Comparison of ENCODE assay signal across 8 cellular contexts in the genomic region with DNA sequence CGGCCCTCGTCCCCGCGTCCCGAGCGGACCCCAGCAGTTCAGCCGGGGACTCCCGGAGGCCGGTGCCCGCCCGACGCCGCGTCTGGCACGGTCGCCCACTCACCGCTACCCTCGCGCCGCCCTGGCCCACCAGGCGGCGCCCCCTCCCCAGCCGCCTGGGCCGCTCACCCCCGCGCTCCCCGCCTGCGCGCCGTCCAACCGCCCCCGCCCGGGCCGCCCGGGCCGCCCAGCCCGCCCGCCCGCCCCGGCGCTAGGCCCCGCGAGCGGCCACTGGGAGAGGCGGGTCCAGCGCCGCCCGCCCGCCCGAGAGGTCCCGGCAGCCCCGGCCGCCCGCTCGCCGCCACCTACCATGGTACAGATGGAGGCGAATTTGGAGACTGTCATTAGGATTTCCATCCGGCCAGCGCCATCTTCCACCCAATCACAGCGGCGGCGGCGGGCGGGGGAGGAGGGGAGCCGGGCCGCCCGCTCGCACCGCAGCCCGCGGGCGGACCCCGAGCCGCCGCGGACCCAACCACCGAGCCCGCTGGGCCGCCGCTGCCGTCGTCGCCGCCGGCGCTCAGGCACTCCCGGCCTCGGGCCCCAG. TPM values are rescaled to one million over a fixed set of nuclear protein-coding genes. Genes with fewer than 3 reads are reported as not detected.
DNase-seq lines count a peak whose midpoint lies in the region; ATAC-seq and TF ChIP-seq lines count a peak whose summit lies in the region.

A gene with protein sequence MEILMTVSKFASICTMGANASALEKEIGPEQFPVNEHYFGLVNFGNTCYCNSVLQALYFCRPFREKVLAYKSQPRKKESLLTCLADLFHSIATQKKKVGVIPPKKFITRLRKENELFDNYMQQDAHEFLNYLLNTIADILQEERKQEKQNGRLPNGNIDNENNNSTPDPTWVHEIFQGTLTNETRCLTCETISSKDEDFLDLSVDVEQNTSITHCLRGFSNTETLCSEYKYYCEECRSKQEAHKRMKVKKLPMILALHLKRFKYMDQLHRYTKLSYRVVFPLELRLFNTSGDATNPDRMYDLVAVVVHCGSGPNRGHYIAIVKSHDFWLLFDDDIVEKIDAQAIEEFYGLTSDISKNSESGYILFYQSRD (minus strand): TSS at position 568 of the 586 bp plus-strand sequence. CDS start 172 bp downstream, at position 396.

- TF ChIP-seq CTCF in Caco-2 (IDR thresholded peaks at IDR 0.05; ENCODE audit: insufficient read depth in 1 of 2, low read depth in 1 of 2, low read length in 1 of 2, severe bottlenecking in 1 of 2, unreplicated experiment in 1 of 2) (peak; percentile 29 to 43), endodermal cell (conservative IDR thresholded peaks at IDR 0.05) (peak; percentile 51)

- H3K27me3 Mint-ChIP-seq in Caco-2 (ENCODE audit: insufficient read depth, unreplicated experiment): no peaks in the 10 kb centered on the region
- H3K27me3 Mint-ChIP-seq in endodermal cell (ENCODE audit: insufficient read depth): peaks cover 35% of the 10 kb centered on the region

- CTCF ChIA-PET in Caco-2 (lab: Charles Lee): interaction anchor here (1.1 kb wide), 1 partner anchor 186 kb away, joined by 4 read pairs; no protein-coding TSS in a partner anchor

- no TSS peak for BruUV-seq in Caco-2 (replicated peaks; lab: Mats Ljungman, UMichigan)

- peak within 1 kb of the TSS; percentile 95 for H3K4me3 Mint-ChIP-seq in Caco-2 (ENCODE audit: unreplicated experiment)
- H3K4me3 Mint-ChIP-seq in endodermal cell: peak within 1 kb of the TSS; percentile 73

- in situ Hi-C loops in KBM-7 (cut with MboI; ENCODE audit: low pct_unique_long_range_greater_than_20kb, low sequenced_read_pairs): no loop called here

- DNase-seq in Caco-2: peak; percentile 40 to 72
- DNase-seq in HK-2 (ENCODE audit: unreplicated experiment): peak; percentile 28
- peak; percentile 48 to 60 for DNase-seq in activated CD4-positive, alpha-beta T cell treated with anti-CD3 and anti-CD28 coated beads for 4 hours
- DNase-seq in endodermal cell: peak; percentile 85
- no peak for DNase-seq in KBM-7

- H3K27ac ChIP-seq in endodermal cell (ENCODE audit: low read depth, low read length): peak within 1 kb of the TSS; percentile 45
- peak within 1 kb of the TSS; percentile 98 for H3K27ac ChIP-seq in muscle layer of colon (ENCODE audit: low read depth, low read length)
- peak within 1 kb of the TSS; percentile 58 for H3K27ac ChIP-seq in temporal lobe (ENCODE audit: low read depth, low read length)

- H3K4me1 ChIP-seq in Caco-2 (peaks cover 19% of the 10 kb centered on the region), endodermal cell (ENCODE audit: control insufficient read depth, insufficient read depth, low read length) (peaks cover 5% of the 10 kb centered on the region), muscle layer of colon (ENCODE audit: insufficient read depth, low read length) (peaks cover 39% of the 10 kb centered on the region)

- intact Hi-C loops in Caco-2 (cut with micrococcal nuclease; ENCODE audit: unreplicated experiment): loop anchor here (2.0 to 5.0 kb wide), 4 partner anchors 81 to 224 kb away; partner anchors contain the start of genes RASL11A and RPL21

- ATAC-seq in GM19452 (IDR thresholded peaks at IDR 0.05; ENCODE audit: unreplicated experiment): peak; percentile 8

- H3K4me3 ChIP-seq in Caco-2 (ENCODE audit: low read depth, low read length) (peak within 1 kb of the TSS; percentile 85), endodermal cell (ENCODE audit: low read length) (peak within 1 kb of the TSS; percentile 94), muscle layer of colon (ENCODE audit: low read depth in 1 of 2, low read length in 2 of 2) (peak within 1 kb of the TSS; percentile 74 to 80)

- H3K27ac Mint-ChIP-seq in Caco-2 (ENCODE audit: unreplicated experiment) (peak within 1 kb of the TSS; percentile 94), endodermal cell (peak within 1 kb of the TSS; percentile 84)

- H3K9me3 ChIP-seq in Caco-2 (no peaks in the 10 kb centered on the region), endodermal cell (ENCODE audit: control insufficient read depth, low read length) (no peaks in the 10 kb centered on the region), muscle layer of colon (ENCODE audit: low read length) (no peaks in the 10 kb centered on the region)

- H3K36me3 Mint-ChIP-seq in Caco-2 (ENCODE audit: insufficient read depth, unreplicated experiment) (no peaks in the 10 kb centered on the region), endodermal cell (ENCODE audit: low read depth) (no peaks in the 10 kb centered on the region)

- POLR2A ChIA-PET in Caco-2 (lab: Charles Lee): no interaction called here

- H3K4me1 Mint-ChIP-seq in Caco-2 (ENCODE audit: low read depth, unreplicated experiment): peaks cover 27% of the 10 kb centered on the region
- peaks cover 30% of the 10 kb centered on the region for H3K4me1 Mint-ChIP-seq in endodermal cell

- no peaks in the 10 kb centered on the region for H3K27me3 ChIP-seq in Caco-2 (replicated peaks; ENCODE audit: control insufficient read depth, insufficient read depth, low read length)
- H3K27me3 ChIP-seq in endodermal cell (ENCODE audit: control insufficient read depth, insufficient read depth, low read length, poor library complexity, severe bottlenecking): peaks cover 38% of the 10 kb centered on the region
- H3K27me3 ChIP-seq in muscle layer of colon (ENCODE audit: control insufficient read depth in 1 of 2, insufficient read depth in 2 of 2, low read length in 2 of 2): no peaks in the 10 kb centered on the region

- H3K9ac ChIP-seq in endodermal cell (ENCODE audit: extremely low read depth, low read length, poor library complexity, severe bottlenecking) (peak within 1 kb of the TSS; percentile 66), muscle layer of colon (ENCODE audit: low read length) (peak within 1 kb of the TSS; percentile 85)

- no peaks in the 10 kb centered on the region for H3K9me3 Mint-ChIP-seq in Caco-2 (ENCODE audit: unreplicated experiment)
- no peaks in the 10 kb centered on the region for H3K9me3 Mint-ChIP-seq in endodermal cell

- WGBS in endodermal cell (ENCODE audit: insufficient coverage in 1 of 2, insufficient read length in 1 of 2), 2 experiments: 0% methylated on average over 16 to 87 of the region's 88 CpGs

- H3K36me3 ChIP-seq in Caco-2 (ENCODE audit: control insufficient read depth, insufficient read depth, low read length) (no peaks in the 10 kb centered on the region), endodermal cell (ENCODE audit: control insufficient read depth, insufficient read depth, low read length) (no peaks in the 10 kb centered on the region), muscle layer of colon (ENCODE audit: insufficient read depth, low read length) (no peaks in the 10 kb centered on the region)

RNA-seq across cellular contexts. Expression of the gene that starts here (rescaled TPM):
- total RNA-seq in Caco-2 (2022) (36.2 and 36.5 TPM in 2 replicates), endodermal cell (10 to 100 TPM; 18.9 to 23.2 TPM), temporal lobe (48.4 TPM)
- 18.8 TPM for polyA plus RNA-seq in endodermal cell (2013, experiment 1 of 2)
- polyA plus RNA-seq in endodermal cell (2013, experiment 2 of 2): 18.2 TPM

Comparison
In these comparisons a context has a peak if more than half of its experiments do, and no peak if none do; other contexts are left out.
1. H3K27ac ChIP-seq: peak in every context shown above with its lines; median percentile 98 in muscle layer of colon; 58 in temporal lobe; 45 in endodermal cell.